In the genomic region with DNA sequence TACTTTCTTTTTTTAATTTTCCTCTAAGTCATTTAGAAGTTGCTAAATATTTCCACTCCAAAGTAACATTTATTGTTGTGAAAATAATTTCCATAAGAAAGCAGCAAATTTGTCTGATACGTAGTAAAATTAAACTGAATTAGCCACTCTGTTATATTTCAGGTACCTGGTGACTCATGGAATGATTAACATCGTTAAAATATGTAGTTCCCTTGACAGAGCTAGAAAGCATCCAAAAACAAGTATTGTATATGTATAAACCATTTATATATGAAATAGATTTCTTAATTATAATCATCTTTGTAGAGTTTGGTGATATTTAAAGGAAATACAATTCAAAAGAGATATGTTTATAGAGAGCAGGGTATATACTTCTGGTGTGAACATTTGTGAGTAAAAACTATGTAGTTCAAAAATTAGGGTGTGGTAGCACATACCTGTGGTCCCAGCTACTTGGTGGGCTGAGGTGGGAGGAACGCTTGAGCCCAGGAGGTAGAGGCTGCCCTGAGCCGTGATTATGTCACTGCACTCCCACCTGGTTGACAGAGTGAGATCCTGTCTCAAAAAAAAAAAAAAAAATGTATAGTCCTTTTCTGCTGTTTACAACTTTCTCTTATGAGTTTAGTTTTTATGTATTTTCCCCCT, we compare ENCODE assay signal across 23 cellular contexts. TPM values are rescaled to one million over a fixed set of nuclear protein-coding genes. Genes with fewer than 3 reads are reported as not detected.
A peak's percentile ranks its signal among the peaks of the same experiment; 100 is the strongest.
DNase-seq lines count a peak whose midpoint lies in the region; ATAC-seq and TF ChIP-seq lines count a peak whose summit lies in the region.
"Had no signal": no experiment of that assay in that cellular context is flagged by ENCODE, and none has a peak within 500 bp of the region (broad histone marks: within the 10 kb centered on the region; RNA-seq: fewer than 3 reads in every experiment).

No MANE protein-coding gene starts in this region.

- peaks cover 27% of the 10 kb centered on the region for H3K36me3 ChIP-seq in RWPE2 (ENCODE audit: low read depth)

- H3K27ac Mint-ChIP-seq in activated T-cell treated with anti-CD3 and anti-CD28 coated beads, Interleukin-2, amount 50 U/mL, for 24 hours: peak overlapping the region; percentile 59
- H3K27ac Mint-ChIP-seq in chondrocyte (ENCODE audit: unreplicated experiment): no peak overlapping the region
- H3K27ac Mint-ChIP-seq: CD4-positive, CD25-positive, alpha-beta regulatory T cell; GM23338; H9; HFFc6 had no signal

- H3K9me3 Mint-ChIP-seq in activated T-cell treated with anti-CD3 and anti-CD28 coated beads, Interleukin-2, amount 50 U/mL, for 24 hours: no peaks in the 10 kb centered on the region
- H3K9me3 Mint-ChIP-seq in chondrocyte (ENCODE audit: low read depth): no peaks in the 10 kb centered on the region
- H3K9me3 Mint-ChIP-seq: GM23338, H9, HFFc6 had no signal

- peak; percentile 93 for ATAC-seq in RWPE2 (ENCODE audit: low read depth)
- ATAC-seq: GM23338, Panc1 had no signal

- peaks cover 64% of the 10 kb centered on the region for H3K36me3 Mint-ChIP-seq in activated T-cell treated with anti-CD3 and anti-CD28 coated beads, Interleukin-2, amount 50 U/mL, for 24 hours (ENCODE audit: low read depth)
- H3K36me3 Mint-ChIP-seq in chondrocyte (ENCODE audit: low read depth): peaks cover 10% of the 10 kb centered on the region

- no peaks in the 10 kb centered on the region for H3K27me3 ChIP-seq in RWPE2 (ENCODE audit: insufficient read depth, poor library complexity, severe bottlenecking)
- H3K27me3 ChIP-seq: BLaER1, SJCRH30 had no signal

- H3K4me1 ChIP-seq in RWPE2 (ENCODE audit: insufficient read depth, poor library complexity, severe bottlenecking): peaks cover 14% of the 10 kb centered on the region
- H3K4me1 ChIP-seq: BLaER1, SJCRH30 had no signal

- H3K4me3 Mint-ChIP-seq in activated T-cell treated with anti-CD3 and anti-CD28 coated beads, Interleukin-2, amount 50 U/mL, for 24 hours: no peak overlapping the region
- no peak overlapping the region for H3K4me3 Mint-ChIP-seq in chondrocyte (ENCODE audit: unreplicated experiment)
- H3K4me3 Mint-ChIP-seq: CD4-positive, CD25-positive, alpha-beta regulatory T cell; GM23338; H9; HFFc6 had no signal

- H3K27me3 Mint-ChIP-seq in activated T-cell treated with anti-CD3 and anti-CD28 coated beads, Interleukin-2, amount 50 U/mL, for 24 hours: no peaks in the 10 kb centered on the region
- H3K27me3 Mint-ChIP-seq in chondrocyte (ENCODE audit: low read depth): no peaks in the 10 kb centered on the region
- H3K27me3 Mint-ChIP-seq: CD4-positive, CD25-positive, alpha-beta regulatory T cell had no signal

- H3K4me1 Mint-ChIP-seq in activated T-cell treated with anti-CD3 and anti-CD28 coated beads, Interleukin-2, amount 50 U/mL, for 24 hours (ENCODE audit: low read depth): peaks cover 42% of the 10 kb centered on the region
- H3K4me1 Mint-ChIP-seq in chondrocyte (ENCODE audit: low read depth): peaks cover 3% of the 10 kb centered on the region
- H3K4me1 Mint-ChIP-seq: GM23338, H9 had no signal

- no peaks in the 10 kb centered on the region for H3K9me3 ChIP-seq in RWPE2 (ENCODE audit: severe bottlenecking)
- H3K9me3 ChIP-seq: BLaER1, SJCRH30 had no signal

- no peak overlapping the region for H3K4me3 ChIP-seq in RWPE2 (ENCODE audit: severe bottlenecking)
- H3K4me3 ChIP-seq: BLaER1, GM23338, SJCRH30 had no signal

- H3K27ac ChIP-seq in RWPE2 (ENCODE audit: poor library complexity, severe bottlenecking): peak overlapping the region; percentile 67
- H3K27ac ChIP-seq in epithelial cell of prostate: peak overlapping the region; percentile 27
- H3K27ac ChIP-seq: BLaER1, KMS-11, SJCRH30 had no signal

- TF ChIP-seq CTCF in RWPE2 (IDR thresholded peaks at IDR 0.05; ENCODE audit: poor library complexity, severe bottlenecking): no peak
- TF ChIP-seq CTCF in chondrocyte (IDR thresholded peaks at IDR 0.05): no peak

- DNase-seq in activated T-cell treated with anti-CD3 and anti-CD28 coated beads, Interleukin-2, amount 50 U/mL, for 24 hours: no peak
- DNase-seq in activated T-cell treated with anti-CD3 and anti-CD28 coated beads, Interleukin-2, amount 50 U/mL, for 48 hours: no peak
- DNase-seq in RWPE2 (ENCODE audit: low spot score) (no peak), epithelial cell of prostate (ENCODE audit: low read depth, low spot score) (no peak), hypothalamus (lab: John Stamatoyannopoulos, UW) (no peak), 8988T (no peak), chondrocyte (ENCODE audit: low spot score) (no peak)
- DNase-seq: CD4-positive, CD25-positive, alpha-beta regulatory T cell; H9; HFFc6; IMR-90; NCI-H1092; NCI-H1417 treated with DMSO at 0.1 percent for 48 hours; NCI-H1694 treated with DMSO at 0.1 percent for 48 hours; NCI-H2081; NCI-H2227 treated with DMSO at 0.1 percent for 48 hours; NCI-H510A; NCI-H69; SJCRH30 had no signal

RNA-seq across cellular contexts. Expression of a gene that starts 36.6 kb away (rescaled TPM):
- total RNA-seq in chondrocyte: 71.7 to 73.2 TPM (median 71.9 TPM) in 3 replicates
